ENCODE assay signal across 1 cellular context in the genomic region with DNA sequence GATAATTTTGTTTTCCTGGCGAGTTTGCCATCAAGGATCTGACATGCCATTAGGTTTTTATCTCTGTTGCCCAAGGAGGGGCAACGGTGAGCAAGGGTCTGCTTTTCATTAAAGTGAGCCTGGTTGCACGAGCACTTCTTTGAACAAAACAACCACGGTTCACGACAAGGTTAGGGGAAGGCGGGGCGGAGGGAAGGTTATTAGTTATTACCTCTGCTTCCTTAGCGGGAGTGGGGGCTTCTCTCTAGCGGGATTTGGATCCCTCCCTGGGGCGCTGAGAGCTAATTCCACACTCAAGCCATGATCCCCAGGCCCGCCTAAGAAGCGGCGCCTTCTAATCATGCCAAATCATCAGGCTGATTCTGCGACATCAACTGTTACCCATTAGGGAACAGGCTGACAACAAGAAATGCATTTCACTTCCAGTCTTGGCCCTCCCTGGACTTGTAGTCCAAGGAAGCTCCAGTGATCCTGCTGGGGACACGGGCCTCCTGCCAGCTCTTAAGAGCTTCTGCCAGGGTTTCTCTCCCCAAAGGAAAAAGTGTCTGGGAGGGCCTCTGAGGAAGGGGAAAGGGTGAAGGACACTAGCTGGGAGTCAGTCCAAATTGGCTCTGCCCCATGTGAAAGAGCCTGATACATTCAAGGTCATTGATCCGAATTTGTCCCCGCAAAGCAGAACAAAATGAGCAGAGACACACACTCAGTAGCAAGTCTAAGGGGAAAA.
TF ChIP-seq lines count a peak whose summit lies in the region.

No MANE protein-coding gene starts in this region.

TF ChIP-seq in H1, 55 proteins besides CTCF, POLR2A, EP300 and RAD21:
- TF ChIP-seq KDM5A (IDR thresholded peaks at IDR 0.05; ENCODE audit: low read length), result no peak
- no peak for TF ChIP-seq SP2 (IDR thresholded peaks at IDR 0.05; ENCODE audit: low read length)
- TF ChIP-seq TAF1 (IDR thresholded peaks at IDR 0.05; ENCODE audit: low read depth, low read length), result no peak
- no peak for TF ChIP-seq POU5F1 (IDR thresholded peaks at IDR 0.05; ENCODE audit: low read depth, low read length)
